In the genomic region with DNA sequence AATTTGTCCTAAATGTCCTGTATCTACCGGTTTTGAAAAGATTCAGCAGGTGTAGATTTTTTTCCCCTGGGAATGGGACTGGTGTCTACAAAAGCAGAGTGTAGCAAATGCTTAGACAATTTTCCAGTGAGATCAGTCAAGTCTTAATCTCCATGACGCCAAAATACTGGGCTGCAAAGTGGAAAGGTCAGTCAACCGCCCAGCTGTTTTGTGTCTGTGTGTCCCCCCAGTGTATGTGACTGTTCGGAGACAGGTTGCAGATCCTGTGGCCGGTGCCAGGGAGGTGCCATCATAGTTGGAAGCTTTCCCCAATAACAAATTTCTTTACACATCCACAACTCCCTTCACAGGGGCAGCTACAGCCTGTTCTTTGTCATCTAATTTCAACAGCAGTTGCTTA, we compare ENCODE assay signal across 1 cellular context.
TF ChIP-seq lines count a peak whose summit lies in the region.

No MANE protein-coding gene starts in this region.

TF ChIP-seq in IMR-90, 13 proteins besides CTCF, POLR2A, EP300 and RAD21 (continued from another document):
- TF ChIP-seq, protein P1, sequence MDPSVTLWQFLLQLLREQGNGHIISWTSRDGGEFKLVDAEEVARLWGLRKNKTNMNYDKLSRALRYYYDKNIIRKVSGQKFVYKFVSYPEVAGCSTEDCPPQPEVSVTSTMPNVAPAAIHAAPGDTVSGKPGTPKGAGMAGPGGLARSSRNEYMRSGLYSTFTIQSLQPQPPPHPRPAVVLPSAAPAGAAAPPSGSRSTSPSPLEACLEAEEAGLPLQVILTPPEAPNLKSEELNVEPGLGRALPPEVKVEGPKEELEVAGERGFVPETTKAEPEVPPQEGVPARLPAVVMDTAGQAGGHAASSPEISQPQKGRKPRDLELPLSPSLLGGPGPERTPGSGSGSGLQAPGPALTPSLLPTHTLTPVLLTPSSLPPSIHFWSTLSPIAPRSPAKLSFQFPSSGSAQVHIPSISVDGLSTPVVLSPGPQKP (IDR thresholded peaks at IDR 0.05; ENCODE audit: borderline replicate concordance, low read depth, low read length): no peak
- TF ChIP-seq NFE2L2 (IDR thresholded peaks at IDR 0.05; ENCODE audit: low read depth, low read length): no peak
- no peak for TF ChIP-seq RCOR1 (IDR thresholded peaks at IDR 0.05; ENCODE audit: insufficient replicate concordance, low read length)
- TF ChIP-seq MAZ (IDR thresholded peaks at IDR 0.05; ENCODE audit: borderline replicate concordance, low read depth, low read length): no peak
- TF ChIP-seq CHD1 (IDR thresholded peaks at IDR 0.05; ENCODE audit: low read depth, low read length): no peak
- TF ChIP-seq SMC3 (IDR thresholded peaks at IDR 0.05; ENCODE audit: low read depth, low read length): no peak
- no peak for TF ChIP-seq RFX5 (IDR thresholded peaks at IDR 0.05; ENCODE audit: low read depth, low read length)
- no peak for TF ChIP-seq MXI1 (IDR thresholded peaks at IDR 0.05; ENCODE audit: borderline replicate concordance, low read depth, low read length)
- TF ChIP-seq MAFK (IDR thresholded peaks at IDR 0.05; ENCODE audit: low read depth, low read length): no peak
- TF ChIP-seq USF2 (IDR thresholded peaks at IDR 0.05; ENCODE audit: low read depth, low read length): no peak
- TF ChIP-seq CEBPB (IDR thresholded peaks at IDR 0.05; ENCODE audit: low read depth, low read length): no peak
